In genomic region chr16:51621610-51622009, GRCh38 we compare ENCODE assay signal across 22 cellular contexts.
A peak's percentile ranks its signal among the peaks of the same experiment; 100 is the strongest.
DNase-seq lines count a peak whose midpoint lies in the region; ATAC-seq, FAIRE-seq and TF ChIP-seq lines count a peak whose summit lies in the region.
"Had no signal": no experiment of that assay in that cellular context is flagged by ENCODE, and none has a peak within 500 bp of the region (broad histone marks: within the 10 kb centered on the region; RNA-seq: fewer than 3 reads in every experiment).

No MANE protein-coding gene starts in this region.

- no peak overlapping the region for H3K9ac ChIP-seq in HepG2 (ENCODE audit: insufficient read depth, low read depth, low read length)

- H3K4me1 ChIP-seq in HepG2 (ENCODE audit: insufficient read depth, low read length), result no peaks in the 10 kb centered on the region
- H3K4me1 ChIP-seq in right lobe of liver, result no peaks in the 10 kb centered on the region
- H3K4me1 ChIP-seq in foreskin keratinocyte, result peaks cover 4% of the 10 kb centered on the region

- H3K27ac ChIP-seq in HepG2 (ENCODE audit: extremely low read length, insufficient read depth, low read length), result no peak overlapping the region
- H3K27ac ChIP-seq in right lobe of liver, result no peak overlapping the region
- H3K27ac ChIP-seq in foreskin keratinocyte, result no peak overlapping the region
- H3K27ac ChIP-seq: A549, PC-9, SK-N-MC had no signal

- no peak for ATAC-seq in HepG2
- no peak for ATAC-seq in right lobe of liver
- peak; percentile 84 for ATAC-seq in foreskin keratinocyte
- ATAC-seq in GM18867 (IDR thresholded peaks at IDR 0.05; ENCODE audit: unreplicated experiment), result no peak
- ATAC-seq: A549, K562 had no signal

- H3K4me3 ChIP-seq in HepG2 (replicated peaks in 1 of 3; ENCODE audit: insufficient read depth in 1 of 3, low read depth in 2 of 3, low read length in 3 of 3) (no peak overlapping the region), right lobe of liver (no peak overlapping the region)
- H3K4me3 ChIP-seq: A549, K562, PC-9, SK-N-MC had no signal

- no peaks in the 10 kb centered on the region for H3K79me2 ChIP-seq in HepG2 (ENCODE audit: insufficient read depth, low read length)

- POLR2A ChIA-PET in HepG2 (lab: Yijun Ruan, JAX), result no interaction called here
- POLR2A ChIA-PET in GM10248 (lab: Yijun Ruan, JAX), result no interaction called here

- TF ChIP-seq RAD21 in HepG2 (CRISPR knock-in tag; IDR thresholded peaks at IDR 0.05), result no peak

- BruUV-seq in HepG2 (replicated peaks; lab: Mats Ljungman, UMichigan), result no TSS peak

- H3K27me3 ChIP-seq in HepG2 (ENCODE audit: control insufficient read depth in 1 of 2, insufficient read depth in 2 of 2, low read length in 2 of 2) (peaks cover 0 to 2% of the 10 kb centered on the region in 2 experiments; a peak in 1 of 5 replicates), right lobe of liver (no peaks in the 10 kb centered on the region), foreskin keratinocyte (no peaks in the 10 kb centered on the region)

- TF ChIP-seq CTCF in HepG2 (CRISPR knock-in tag; IDR thresholded peaks at IDR 0.05) (no peak), right lobe of liver (IDR thresholded peaks at IDR 0.05) (no peak), foreskin keratinocyte (conservative IDR thresholded peaks at IDR 0.05) (no peak), GM10248 (IDR thresholded peaks at IDR 0.05; ENCODE audit: control extremely low read depth, extremely low read depth, low read depth, missing control alignments) (no peak)

- H3K36me3 ChIP-seq in HepG2 (replicated peaks in 1 of 2; ENCODE audit: control insufficient read depth in 1 of 2, insufficient read depth in 2 of 2, low read length in 2 of 2) (no peaks in the 10 kb centered on the region), right lobe of liver (no peaks in the 10 kb centered on the region)

- in situ Hi-C loops in HepG2 (cut with HindIII; ENCODE audit: extremely low pct_ligation_motif_present, low pct_unique_long_range_greater_than_20kb), result no loop called here

- TF ChIP-seq POLR2A in HepG2 (IDR thresholded peaks at IDR 0.05; ENCODE audit: insufficient read depth in 1 of 2, low read depth in 2 of 2, low read length in 2 of 2), result no peak
- no peak for TF ChIP-seq POLR2A in right lobe of liver (IDR thresholded peaks at IDR 0.05)
- no peak for TF ChIP-seq POLR2A in GM12891 (IDR thresholded peaks at IDR 0.05; ENCODE audit: low read depth, low read length)

- DNase-seq in HepG2 (ENCODE audit: low spot score), result no peak
- no peak for DNase-seq in right lobe of liver
- peak; percentile 44 for DNase-seq in T1000 (lab: John Stamatoyannopoulos, UW)
- peak in 1 of 2 donors; percentile 7 for DNase-seq in foreskin keratinocyte
- DNase-seq in T-helper 2 cell, result no peak
- DNase-seq in GM10248 (ENCODE audit: extremely low spot score), result no peak
- no peak for DNase-seq in GM12891 (ENCODE audit: insufficient read length, low spot score)
- DNase-seq: C1 segment of cervical spinal cord, DMS 273 treated with DMSO at 0.1 percent for 48 hours, EL, HCEC 1CT, NCI-H1048, NCI-H146, NCI-H2081, NCI-H510A treated with DMSO at 0.1 percent for 48 hours, NCI-H82, PC-9, Right ventricle myocardium superior had no signal

- no peaks in the 10 kb centered on the region for H4K20me1 ChIP-seq in HepG2 (ENCODE audit: insufficient read depth, low read length)

- CTCF ChIA-PET in HepG2 (lab: Yijun Ruan, JAX; ENCODE audit: low intra/inter-chr PET ratio, low total read pairs) (no interaction called here), GM10248 (lab: Yijun Ruan, JAX) (no interaction called here)

- TF ChIP-seq EP300 in HepG2 (IDR thresholded peaks at IDR 0.05; ENCODE audit: low read depth in 2 of 2, low read length in 2 of 2), result no peak
- TF ChIP-seq EP300 in HepG2 (CRISPR knock-in tag; IDR thresholded peaks at IDR 0.05; ENCODE audit: borderline replicate concordance), result no peak

- no peak for FAIRE-seq in HepG2 (lab: Jason Lieb, UNC)
- FAIRE-seq in GM12891 (lab: Jason Lieb, UNC), result no peak
- FAIRE-seq: A549, K562 had no signal

- intact Hi-C loops in HepG2 (cut with micrococcal nuclease; ENCODE audit: unreplicated experiment) (no loop called here), right lobe of liver (cut with DNase I) (no loop called here)

- H3K9me3 ChIP-seq in HepG2 (ENCODE audit: low read length) (no peaks in the 10 kb centered on the region), right lobe of liver (no peaks in the 10 kb centered on the region)

- no peak overlapping the region for H2AFZ ChIP-seq in HepG2 (ENCODE audit: low read length)
- H2AFZ ChIP-seq: PC-9 had no signal

- no peak overlapping the region for H3K4me2 ChIP-seq in HepG2 (ENCODE audit: low read depth, low read length)
- H3K4me2 ChIP-seq: A549, PC-9 had no signal

- 3% methylated on average over 1 of the region's 1 CpG for WGBS in HepG2 (ENCODE audit: low lambda C conversion rate)
- 64% methylated on average over 1 of the region's 1 CpG for WGBS in right lobe of liver (ENCODE audit: insufficient coverage, low coverage, low lambda C conversion rate, missing lambda C conversion rate)

TF ChIP-seq in HepG2, 621 proteins besides CTCF, POLR2A, EP300 and RAD21:
- TF ChIP-seq MAX (IDR thresholded peaks at IDR 0.05) (no peak), CREB1 (IDR thresholded peaks at IDR 0.05) (0 out of 2 replicates have a peak, but pooled peaks have one; percentile 9), CREB1 (CRISPR knock-in tag; IDR thresholded peaks at IDR 0.05) (no peak), ZNF691 (CRISPR knock-in tag; IDR thresholded peaks at IDR 0.05; ENCODE audit: borderline replicate concordance, low read depth) (no peak)
- TF ChIP-seq, protein P1, sequence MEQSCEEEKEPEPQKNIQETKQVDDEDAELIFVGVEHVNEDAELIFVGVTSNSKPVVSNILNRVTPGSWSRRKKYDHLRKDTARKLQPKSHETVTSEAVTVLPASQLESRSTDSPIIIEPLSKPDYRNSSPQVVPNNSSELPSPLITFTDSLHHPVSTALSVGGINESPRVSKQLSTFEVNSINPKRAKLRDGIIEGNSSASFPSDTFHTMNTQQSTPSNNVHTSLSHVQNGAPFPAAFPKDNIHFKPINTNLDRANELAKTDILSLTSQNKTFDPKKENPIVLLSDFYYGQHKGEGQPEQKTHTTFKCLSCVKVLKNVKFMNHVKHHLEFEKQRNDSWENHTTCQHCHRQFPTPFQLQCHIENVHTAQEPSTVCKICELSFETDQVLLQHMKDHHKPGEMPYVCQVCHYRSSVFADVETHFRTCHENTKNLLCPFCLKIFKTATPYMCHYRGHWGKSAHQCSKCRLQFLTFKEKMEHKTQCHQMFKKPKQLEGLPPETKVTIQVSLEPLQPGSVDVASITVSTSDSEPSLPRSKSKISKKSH (CRISPR knock-in tag; IDR thresholded peaks at IDR 0.05; ENCODE audit: borderline replicate concordance), result no peak

TF ChIP-seq in GM12891, 5 proteins besides CTCF, POLR2A, EP300 and RAD21:
- TF ChIP-seq PAX5 (IDR thresholded peaks at IDR 0.05; ENCODE audit: insufficient read depth, low read length, severe bottlenecking), result no peak
- TF ChIP-seq POU2F2 (IDR thresholded peaks at IDR 0.05; ENCODE audit: low read depth, low read length), result no peak
- no peak for TF ChIP-seq TAF1 (IDR thresholded peaks at IDR 0.05; ENCODE audit: low read depth, low read length)
- TF ChIP-seq SPI1 (IDR thresholded peaks at IDR 0.05; ENCODE audit: low read depth, low read length), result no peak
- no peak for TF ChIP-seq POLR2AphosphoS5 (IDR thresholded peaks at IDR 0.05; ENCODE audit: low read depth, low read length)
TF ChIP-seq in GM12891: peak in this region for 0.
